In genomic region chr16:57900796-57901479, GRCh38 we compare ENCODE assay signal across 1 cellular context.
A peak's percentile ranks its signal among the peaks of the same experiment; 100 is the strongest.
TF ChIP-seq lines count a peak whose summit lies in the region.

No MANE protein-coding gene starts in this region.

TF ChIP-seq in HepG2, 621 proteins besides CTCF, POLR2A, EP300 and RAD21 (continued from another document and continues in another):
- no peak for TF ChIP-seq MLX (CRISPR knock-in tag; IDR thresholded peaks at IDR 0.05)
- no peak for TF ChIP-seq ZNF530 (CRISPR knock-in tag; IDR thresholded peaks at IDR 0.05; ENCODE audit: low read depth)
- TF ChIP-seq ZNF660 (CRISPR knock-in tag; IDR thresholded peaks at IDR 0.05; ENCODE audit: borderline replicate concordance, low read depth), result no peak
- no peak for TF ChIP-seq ARNT2 (CRISPR knock-in tag; IDR thresholded peaks at IDR 0.05; ENCODE audit: low read depth)
- TF ChIP-seq CSRNP1 (CRISPR knock-in tag; IDR thresholded peaks at IDR 0.05), result no peak
- TF ChIP-seq ZNF704 (CRISPR knock-in tag; IDR thresholded peaks at IDR 0.05; ENCODE audit: borderline replicate concordance), result no peak
- TF ChIP-seq PAWR (CRISPR knock-in tag; IDR thresholded peaks at IDR 0.05; ENCODE audit: borderline replicate concordance), result no peak
- TF ChIP-seq SRSF1 (optimal IDR thresholded peaks at IDR 0.05; ENCODE audit: low read depth, low read length), result no peak
- no peak for TF ChIP-seq ZNF44 (CRISPR knock-in tag; IDR thresholded peaks at IDR 0.05)
- TF ChIP-seq, protein P1, sequence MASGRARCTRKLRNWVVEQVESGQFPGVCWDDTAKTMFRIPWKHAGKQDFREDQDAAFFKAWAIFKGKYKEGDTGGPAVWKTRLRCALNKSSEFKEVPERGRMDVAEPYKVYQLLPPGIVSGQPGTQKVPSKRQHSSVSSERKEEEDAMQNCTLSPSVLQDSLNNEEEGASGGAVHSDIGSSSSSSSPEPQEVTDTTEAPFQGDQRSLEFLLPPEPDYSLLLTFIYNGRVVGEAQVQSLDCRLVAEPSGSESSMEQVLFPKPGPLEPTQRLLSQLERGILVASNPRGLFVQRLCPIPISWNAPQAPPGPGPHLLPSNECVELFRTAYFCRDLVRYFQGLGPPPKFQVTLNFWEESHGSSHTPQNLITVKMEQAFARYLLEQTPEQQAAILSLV (CRISPR knock-in tag; IDR thresholded peaks at IDR 0.05; ENCODE audit: borderline replicate concordance), result 0 out of 2 replicates have a peak, but pooled peaks have one; percentile 45
- TF ChIP-seq ARID5B (CRISPR knock-in tag; IDR thresholded peaks at IDR 0.05), result no peak
- no peak for TF ChIP-seq ZNF432 (CRISPR knock-in tag; IDR thresholded peaks at IDR 0.05; ENCODE audit: borderline replicate concordance)
- no peak for TF ChIP-seq ZNF562 (CRISPR knock-in tag; IDR thresholded peaks at IDR 0.05; ENCODE audit: borderline replicate concordance)
- peak; percentile 69 for TF ChIP-seq ZNF501 (CRISPR knock-in tag; IDR thresholded peaks at IDR 0.05)
- TF ChIP-seq, protein P2, sequence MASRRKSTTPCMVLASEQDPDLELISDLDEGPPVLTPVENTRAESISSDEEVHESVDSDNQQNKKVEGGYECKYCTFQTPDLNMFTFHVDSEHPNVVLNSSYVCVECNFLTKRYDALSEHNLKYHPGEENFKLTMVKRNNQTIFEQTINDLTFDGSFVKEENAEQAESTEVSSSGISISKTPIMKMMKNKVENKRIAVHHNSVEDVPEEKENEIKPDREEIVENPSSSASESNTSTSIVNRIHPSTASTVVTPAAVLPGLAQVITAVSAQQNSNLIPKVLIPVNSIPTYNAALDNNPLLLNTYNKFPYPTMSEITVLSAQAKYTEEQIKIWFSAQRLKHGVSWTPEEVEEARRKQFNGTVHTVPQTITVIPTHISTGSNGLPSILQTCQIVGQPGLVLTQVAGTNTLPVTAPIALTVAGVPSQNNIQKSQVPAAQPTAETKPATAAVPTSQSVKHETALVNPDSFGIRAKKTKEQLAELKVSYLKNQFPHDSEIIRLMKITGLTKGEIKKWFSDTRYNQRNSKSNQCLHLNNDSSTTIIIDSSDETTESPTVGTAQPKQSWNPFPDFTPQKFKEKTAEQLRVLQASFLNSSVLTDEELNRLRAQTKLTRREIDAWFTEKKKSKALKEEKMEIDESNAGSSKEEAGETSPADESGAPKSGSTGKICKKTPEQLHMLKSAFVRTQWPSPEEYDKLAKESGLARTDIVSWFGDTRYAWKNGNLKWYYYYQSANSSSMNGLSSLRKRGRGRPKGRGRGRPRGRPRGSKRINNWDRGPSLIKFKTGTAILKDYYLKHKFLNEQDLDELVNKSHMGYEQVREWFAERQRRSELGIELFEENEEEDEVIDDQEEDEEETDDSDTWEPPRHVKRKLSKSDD (CRISPR knock-in tag; IDR thresholded peaks at IDR 0.05; ENCODE audit: low read depth), result no peak
- TF ChIP-seq ZNF569 (CRISPR knock-in tag; IDR thresholded peaks at IDR 0.05; ENCODE audit: borderline replicate concordance), result no peak
- no peak for TF ChIP-seq POGK (CRISPR knock-in tag; conservative IDR thresholded peaks at IDR 0.05)
- TF ChIP-seq ZSCAN25 (CRISPR knock-in tag; IDR thresholded peaks at IDR 0.05), result no peak
- no peak for TF ChIP-seq AGO1 (IDR thresholded peaks at IDR 0.05; ENCODE audit: low read depth, low read length, poor library complexity, severe bottlenecking)
- TF ChIP-seq PCBP2 (optimal IDR thresholded peaks at IDR 0.05; ENCODE audit: low read depth, low read length, poor library complexity, severe bottlenecking), result no peak
- no peak for TF ChIP-seq KLF6 (CRISPR knock-in tag; IDR thresholded peaks at IDR 0.05)
- TF ChIP-seq ZNF598 (CRISPR knock-in tag; IDR thresholded peaks at IDR 0.05; ENCODE audit: borderline replicate concordance), result peak; percentile 65; the same call in 1 of the 2 replicates
- no peak for TF ChIP-seq ZNF292 (CRISPR knock-in tag; IDR thresholded peaks at IDR 0.05; ENCODE audit: borderline replicate concordance, low read depth)
- no peak for TF ChIP-seq MAFF (IDR thresholded peaks at IDR 0.05; ENCODE audit: low read depth, low read length)
- no peak for TF ChIP-seq SNAPC4 (CRISPR knock-in tag; IDR thresholded peaks at IDR 0.05)
- no peak for TF ChIP-seq ONECUT2 (CRISPR knock-in tag; IDR thresholded peaks at IDR 0.05)
- TF ChIP-seq IKZF5 (CRISPR knock-in tag; IDR thresholded peaks at IDR 0.05), result no peak
- TF ChIP-seq ELF4 (CRISPR knock-in tag; IDR thresholded peaks at IDR 0.05; ENCODE audit: borderline replicate concordance), result no peak
- no peak for TF ChIP-seq ZNF878 (CRISPR knock-in tag; IDR thresholded peaks at IDR 0.05)
- no peak for TF ChIP-seq ARID3A (IDR thresholded peaks at IDR 0.05; ENCODE audit: low read depth, low read length)
- TF ChIP-seq RORA (CRISPR knock-in tag; IDR thresholded peaks at IDR 0.05), result no peak
- TF ChIP-seq XRCC5 (optimal IDR thresholded peaks at IDR 0.05; ENCODE audit: low read length), result no peak
- TF ChIP-seq ZNF30 (CRISPR knock-in tag; IDR thresholded peaks at IDR 0.05), result no peak
- TF ChIP-seq, protein P3, sequence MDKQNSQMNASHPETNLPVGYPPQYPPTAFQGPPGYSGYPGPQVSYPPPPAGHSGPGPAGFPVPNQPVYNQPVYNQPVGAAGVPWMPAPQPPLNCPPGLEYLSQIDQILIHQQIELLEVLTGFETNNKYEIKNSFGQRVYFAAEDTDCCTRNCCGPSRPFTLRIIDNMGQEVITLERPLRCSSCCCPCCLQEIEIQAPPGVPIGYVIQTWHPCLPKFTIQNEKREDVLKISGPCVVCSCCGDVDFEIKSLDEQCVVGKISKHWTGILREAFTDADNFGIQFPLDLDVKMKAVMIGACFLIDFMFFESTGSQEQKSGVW (CRISPR knock-in tag; IDR thresholded peaks at IDR 0.05; ENCODE audit: borderline replicate concordance), result no peak
